ENCODE assay signal across 21 cellular contexts in the genomic region with DNA sequence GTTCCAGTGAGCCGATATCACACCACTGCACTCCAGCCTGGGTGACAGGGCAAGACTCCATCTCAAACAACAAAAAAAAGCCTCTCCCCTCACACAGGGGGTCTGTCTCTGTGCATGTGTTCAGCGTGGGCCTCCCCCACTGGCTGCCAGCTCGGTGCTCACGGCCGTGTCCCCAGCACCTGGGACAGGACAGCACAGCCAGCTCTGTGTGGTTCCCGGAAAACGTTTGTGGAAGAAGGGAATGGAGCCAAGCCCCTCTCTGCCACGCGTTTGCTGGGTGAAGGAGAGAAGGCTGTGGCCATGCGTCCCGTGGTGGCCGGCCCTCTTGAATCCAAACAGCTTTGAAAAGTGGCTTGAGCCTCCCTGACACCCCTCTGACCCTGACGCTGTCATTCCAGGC.
"Had no signal": no experiment of that assay in that cellular context is flagged by ENCODE, and none has a peak within 500 bp of the region (broad histone marks: within the 10 kb centered on the region; RNA-seq: fewer than 3 reads in every experiment).

No MANE protein-coding gene starts in this region.

- H3K27me3 ChIP-seq: SJCRH30 had no signal

- H3K4me1 ChIP-seq: SJCRH30 had no signal

- H3K4me1 Mint-ChIP-seq: IgD-negative memory B cell had no signal

- H3K4me3 Mint-ChIP-seq: IgD-negative memory B cell had no signal

- H3K9me3 ChIP-seq: SJCRH30 had no signal

- H3K9ac ChIP-seq: KMS-11 had no signal

- H3K4me3 ChIP-seq: K562, SJCRH30 had no signal

- H3K9me3 Mint-ChIP-seq: IgD-negative memory B cell had no signal

- ATAC-seq: K562, SK-N-SH treated with all-trans-retinoic acid at 6 μM for 48 hours had no signal

- DNase-seq: Kasumi-1, MM.1S, NCI-H1092 treated with DMSO at 0.1 percent for 48 hours, NCI-H1436 treated with DMSO at 0.1 percent for 48 hours, NCI-H1694, NCI-H187 treated with DMSO at 0.1 percent for 48 hours, NCI-H2029 treated with DMSO at 0.1 percent for 48 hours, NCI-H2171 treated with DMSO at 0.1 percent for 48 hours, NCI-H345, NCI-H446 treated with DMSO at 0.1 percent for 48 hours, NCI-H510A treated with DMSO at 0.1 percent for 48 hours, NCI-H526 treated with DMSO at 0.1 percent for 48 hours, NCI-H774, RPMI8226, SHP77 treated with DMSO at 0.1 percent for 48 hours, SJCRH30 had no signal

- H3K27me3 Mint-ChIP-seq: IgD-negative memory B cell had no signal

- H3K27ac ChIP-seq: HL-60, KMS-11, SJCRH30 had no signal
